In the genomic region with DNA sequence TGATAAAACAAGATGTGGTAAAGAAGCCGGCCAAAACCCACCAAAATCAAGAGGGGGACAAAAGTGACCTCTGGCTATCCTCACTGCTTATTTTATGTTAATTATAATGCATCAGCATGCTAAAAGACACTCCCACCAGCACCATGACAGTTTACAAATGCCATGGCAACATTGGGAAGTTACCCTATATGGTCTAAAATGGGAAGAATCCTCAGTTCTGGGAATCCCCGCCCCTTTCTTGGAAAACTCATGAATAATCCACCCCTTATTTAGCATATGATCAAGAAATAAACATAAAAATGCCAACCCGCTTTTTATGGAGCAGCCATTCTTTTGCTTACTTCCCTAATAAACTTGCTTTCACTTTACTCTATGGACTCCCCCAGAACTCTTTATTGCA, we compare ENCODE assay signal across 1 cellular context.
TF ChIP-seq lines count a peak whose summit lies in the region.

No MANE protein-coding gene starts in this region.

TF ChIP-seq in K562, 482 proteins besides CTCF, POLR2A, EP300 and RAD21:
- TF ChIP-seq HDAC1 (IDR thresholded peaks at IDR 0.05) (no peak), ZNF175 (CRISPR knock-in tag; IDR thresholded peaks at IDR 0.05; ENCODE audit: low read depth) (no peak), RFX1 (IDR thresholded peaks at IDR 0.05) (peak; percentile 46), RUNX1 (IDR thresholded peaks at IDR 0.05; ENCODE audit: low read depth) (no peak), SRF (CRISPR knock-in tag; IDR thresholded peaks at IDR 0.05) (0 out of 4 replicates have a peak, but pooled peaks of 1 of the 2 experiments have one; percentile 54), HDAC3 (IDR thresholded peaks at IDR 0.05; ENCODE audit: borderline replicate concordance, partially characterized antibody) (no peak), STAT5A (IDR thresholded peaks at IDR 0.05; ENCODE audit: borderline replicate concordance, low read length) (peak; percentile 41; the same call in 1 of the 2 replicates), SMARCC2 (IDR thresholded peaks at IDR 0.05; ENCODE audit: low read depth) (no peak)
